Comparison of ENCODE assay signal across 1 cellular context in the genomic region with DNA sequence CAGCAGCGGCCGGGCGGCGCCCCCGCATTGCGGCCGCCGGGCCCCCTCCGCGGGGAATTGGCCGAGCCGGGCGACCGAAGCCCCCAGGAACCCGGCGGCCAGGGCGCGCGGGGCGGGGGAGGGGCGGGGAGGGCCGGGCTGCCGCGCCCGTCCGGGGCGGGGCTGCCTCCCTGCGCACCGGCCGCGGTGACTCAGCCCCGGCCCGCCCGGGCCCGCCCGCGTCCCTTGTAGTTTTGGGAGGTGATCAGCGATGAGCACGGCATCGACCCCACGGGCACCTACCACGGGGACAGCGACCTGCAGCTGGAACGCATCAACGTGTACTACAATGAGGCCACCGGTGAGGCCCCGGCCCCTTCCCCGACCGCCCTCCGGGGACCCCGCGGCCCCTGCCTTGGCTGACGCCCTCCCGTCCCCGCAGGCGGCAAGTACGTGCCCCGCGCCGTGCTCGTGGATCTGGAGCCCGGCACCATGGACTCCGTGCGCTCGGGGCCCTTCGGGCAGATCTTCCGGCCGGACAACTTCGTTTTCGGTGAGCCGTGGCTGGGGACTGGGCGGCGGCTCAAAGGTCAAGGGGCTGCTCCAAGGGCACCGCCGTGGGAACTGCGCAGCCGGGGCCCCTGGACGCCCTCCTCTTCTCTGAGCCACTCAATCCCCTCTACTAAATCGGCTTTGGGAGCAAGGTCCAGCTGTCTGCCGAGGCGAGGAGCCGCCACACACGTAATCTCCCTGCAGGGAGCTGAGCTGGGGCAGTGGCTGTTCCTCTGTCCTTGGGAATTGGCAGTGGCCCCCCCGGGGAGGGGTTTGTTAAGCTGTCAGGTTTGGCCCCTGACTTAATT.
TF ChIP-seq lines count a peak whose summit lies in the region.

No MANE protein-coding gene starts in this region.

TF ChIP-seq in HepG2, 621 proteins besides CTCF, POLR2A, EP300 and RAD21 (continued from another document and continues in another):
- no peak for TF ChIP-seq RERE (CRISPR knock-in tag; IDR thresholded peaks at IDR 0.05; ENCODE audit: low read depth)
- TF ChIP-seq CENPT (CRISPR knock-in tag; IDR thresholded peaks at IDR 0.05; ENCODE audit: low read depth): no peak
- no peak for TF ChIP-seq ZNF646 (CRISPR knock-in tag; IDR thresholded peaks at IDR 0.05)
- no peak for TF ChIP-seq ZNF740 (CRISPR knock-in tag; IDR thresholded peaks at IDR 0.05)
- 0 out of 2 replicates have a peak, but pooled peaks have one; percentile 22 for TF ChIP-seq FOXJ3 (CRISPR knock-in tag; IDR thresholded peaks at IDR 0.05; ENCODE audit: borderline replicate concordance)
- TF ChIP-seq ZNF720 (CRISPR knock-in tag; IDR thresholded peaks at IDR 0.05): no peak
- no peak for TF ChIP-seq ZNF629 (CRISPR knock-in tag; conservative IDR thresholded peaks at IDR 0.05)
- no peak for TF ChIP-seq PLSCR1 (CRISPR knock-in tag; IDR thresholded peaks at IDR 0.05; ENCODE audit: borderline replicate concordance)
- no peak for TF ChIP-seq SSRP1 (CRISPR knock-in tag; IDR thresholded peaks at IDR 0.05)
- no peak for TF ChIP-seq CCDC6 (CRISPR knock-in tag; IDR thresholded peaks at IDR 0.05)
- TF ChIP-seq PAX8 (CRISPR knock-in tag; IDR thresholded peaks at IDR 0.05; ENCODE audit: borderline replicate concordance): 0 out of 2 replicates have a peak, but pooled peaks have one; percentile 6
- no peak for TF ChIP-seq ZNF7 (CRISPR knock-in tag; IDR thresholded peaks at IDR 0.05)
- TF ChIP-seq, protein P1, sequence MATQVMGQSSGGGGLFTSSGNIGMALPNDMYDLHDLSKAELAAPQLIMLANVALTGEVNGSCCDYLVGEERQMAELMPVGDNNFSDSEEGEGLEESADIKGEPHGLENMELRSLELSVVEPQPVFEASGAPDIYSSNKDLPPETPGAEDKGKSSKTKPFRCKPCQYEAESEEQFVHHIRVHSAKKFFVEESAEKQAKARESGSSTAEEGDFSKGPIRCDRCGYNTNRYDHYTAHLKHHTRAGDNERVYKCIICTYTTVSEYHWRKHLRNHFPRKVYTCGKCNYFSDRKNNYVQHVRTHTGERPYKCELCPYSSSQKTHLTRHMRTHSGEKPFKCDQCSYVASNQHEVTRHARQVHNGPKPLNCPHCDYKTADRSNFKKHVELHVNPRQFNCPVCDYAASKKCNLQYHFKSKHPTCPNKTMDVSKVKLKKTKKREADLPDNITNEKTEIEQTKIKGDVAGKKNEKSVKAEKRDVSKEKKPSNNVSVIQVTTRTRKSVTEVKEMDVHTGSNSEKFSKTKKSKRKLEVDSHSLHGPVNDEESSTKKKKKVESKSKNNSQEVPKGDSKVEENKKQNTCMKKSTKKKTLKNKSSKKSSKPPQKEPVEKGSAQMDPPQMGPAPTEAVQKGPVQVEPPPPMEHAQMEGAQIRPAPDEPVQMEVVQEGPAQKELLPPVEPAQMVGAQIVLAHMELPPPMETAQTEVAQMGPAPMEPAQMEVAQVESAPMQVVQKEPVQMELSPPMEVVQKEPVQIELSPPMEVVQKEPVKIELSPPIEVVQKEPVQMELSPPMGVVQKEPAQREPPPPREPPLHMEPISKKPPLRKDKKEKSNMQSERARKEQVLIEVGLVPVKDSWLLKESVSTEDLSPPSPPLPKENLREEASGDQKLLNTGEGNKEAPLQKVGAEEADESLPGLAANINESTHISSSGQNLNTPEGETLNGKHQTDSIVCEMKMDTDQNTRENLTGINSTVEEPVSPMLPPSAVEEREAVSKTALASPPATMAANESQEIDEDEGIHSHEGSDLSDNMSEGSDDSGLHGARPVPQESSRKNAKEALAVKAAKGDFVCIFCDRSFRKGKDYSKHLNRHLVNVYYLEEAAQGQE (IDR thresholded peaks at IDR 0.05; ENCODE audit: borderline replicate concordance in 1 of 2, low read depth in 1 of 2, low read length in 2 of 2): no peak
- TF ChIP-seq HMG20B (CRISPR knock-in tag; conservative IDR thresholded peaks at IDR 0.05): no peak
- no peak for TF ChIP-seq CBFB (CRISPR knock-in tag; IDR thresholded peaks at IDR 0.05)
- TF ChIP-seq, protein P2, sequence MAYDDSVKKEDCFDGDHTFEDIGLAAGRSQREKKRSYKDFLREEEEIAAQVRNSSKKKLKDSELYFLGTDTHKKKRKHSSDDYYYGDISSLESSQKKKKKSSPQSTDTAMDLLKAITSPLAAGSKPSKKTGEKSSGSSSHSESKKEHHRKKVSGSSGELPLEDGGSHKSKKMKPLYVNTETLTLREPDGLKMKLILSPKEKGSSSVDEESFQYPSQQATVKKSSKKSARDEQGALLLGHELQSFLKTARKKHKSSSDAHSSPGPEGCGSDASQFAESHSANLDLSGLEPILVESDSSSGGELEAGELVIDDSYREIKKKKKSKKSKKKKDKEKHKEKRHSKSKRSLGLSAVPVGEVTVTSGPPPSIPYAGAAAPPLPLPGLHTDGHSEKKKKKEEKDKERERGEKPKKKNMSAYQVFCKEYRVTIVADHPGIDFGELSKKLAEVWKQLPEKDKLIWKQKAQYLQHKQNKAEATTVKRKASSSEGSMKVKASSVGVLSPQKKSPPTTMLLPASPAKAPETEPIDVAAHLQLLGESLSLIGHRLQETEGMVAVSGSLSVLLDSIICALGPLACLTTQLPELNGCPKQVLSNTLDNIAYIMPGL (CRISPR knock-in tag; IDR thresholded peaks at IDR 0.05; ENCODE audit: borderline replicate concordance in 1 of 2, low read depth in 1 of 2): peak; percentile 10 to 24; a peak in 2 of 4 replicates
- TF ChIP-seq ZNF468 (CRISPR knock-in tag; IDR thresholded peaks at IDR 0.05): no peak
- TF ChIP-seq NR2C2 (CRISPR knock-in tag; IDR thresholded peaks at IDR 0.05; ENCODE audit: borderline replicate concordance): peak; percentile 54; the same call in 1 of the 2 replicates
- TF ChIP-seq NR2F6 (IDR thresholded peaks at IDR 0.05): peak; percentile 72
- TF ChIP-seq NR2F6 (CRISPR knock-in tag; IDR thresholded peaks at IDR 0.05): peak; percentile 66
- TF ChIP-seq ZSCAN30 (CRISPR knock-in tag; IDR thresholded peaks at IDR 0.05): no peak
- TF ChIP-seq GZF1 (CRISPR knock-in tag; IDR thresholded peaks at IDR 0.05): 0 out of 2 replicates have a peak, but pooled peaks have one; percentile 26
- TF ChIP-seq RORA (CRISPR knock-in tag; IDR thresholded peaks at IDR 0.05): no peak
- TF ChIP-seq ZNF451 (CRISPR knock-in tag; IDR thresholded peaks at IDR 0.05): no peak
- peak; percentile 62; the same call in 1 of the 2 replicates for TF ChIP-seq ZBTB20 (CRISPR knock-in tag; IDR thresholded peaks at IDR 0.05; ENCODE audit: borderline replicate concordance, low read depth)
- no peak for TF ChIP-seq ZNF33A (CRISPR knock-in tag; IDR thresholded peaks at IDR 0.05; ENCODE audit: borderline replicate concordance)
- TF ChIP-seq STAT5B (CRISPR knock-in tag; IDR thresholded peaks at IDR 0.05): no peak
- TF ChIP-seq ASH2L (IDR thresholded peaks at IDR 0.05; ENCODE audit: insufficient read length, low read depth, low read length): peak; percentile 59
- TF ChIP-seq, protein P3, sequence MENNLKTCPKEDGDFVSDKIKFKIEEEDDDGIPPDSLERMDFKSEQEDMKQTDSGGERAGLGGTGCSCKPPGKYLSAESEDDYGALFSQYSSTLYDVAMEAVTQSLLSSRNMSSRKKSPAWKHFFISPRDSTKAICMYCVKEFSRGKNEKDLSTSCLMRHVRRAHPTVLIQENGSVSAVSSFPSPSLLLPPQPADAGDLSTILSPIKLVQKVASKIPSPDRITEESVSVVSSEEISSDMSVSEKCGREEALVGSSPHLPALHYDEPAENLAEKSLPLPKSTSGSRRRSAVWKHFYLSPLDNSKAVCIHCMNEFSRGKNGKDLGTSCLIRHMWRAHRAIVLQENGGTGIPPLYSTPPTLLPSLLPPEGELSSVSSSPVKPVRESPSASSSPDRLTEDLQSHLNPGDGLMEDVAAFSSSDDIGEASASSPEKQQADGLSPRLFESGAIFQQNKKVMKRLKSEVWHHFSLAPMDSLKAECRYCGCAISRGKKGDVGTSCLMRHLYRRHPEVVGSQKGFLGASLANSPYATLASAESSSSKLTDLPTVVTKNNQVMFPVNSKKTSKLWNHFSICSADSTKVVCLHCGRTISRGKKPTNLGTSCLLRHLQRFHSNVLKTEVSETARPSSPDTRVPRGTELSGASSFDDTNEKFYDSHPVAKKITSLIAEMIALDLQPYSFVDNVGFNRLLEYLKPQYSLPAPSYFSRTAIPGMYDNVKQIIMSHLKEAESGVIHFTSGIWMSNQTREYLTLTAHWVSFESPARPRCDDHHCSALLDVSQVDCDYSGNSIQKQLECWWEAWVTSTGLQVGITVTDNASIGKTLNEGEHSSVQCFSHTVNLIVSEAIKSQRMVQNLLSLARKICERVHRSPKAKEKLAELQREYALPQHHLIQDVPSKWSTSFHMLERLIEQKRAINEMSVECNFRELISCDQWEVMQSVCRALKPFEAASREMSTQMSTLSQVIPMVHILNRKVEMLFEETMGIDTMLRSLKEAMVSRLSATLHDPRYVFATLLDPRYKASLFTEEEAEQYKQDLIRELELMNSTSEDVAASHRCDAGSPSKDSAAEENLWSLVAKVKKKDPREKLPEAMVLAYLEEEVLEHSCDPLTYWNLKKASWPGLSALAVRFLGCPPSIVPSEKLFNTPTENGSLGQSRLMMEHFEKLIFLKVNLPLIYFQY (CRISPR knock-in tag; IDR thresholded peaks at IDR 0.05; ENCODE audit: borderline replicate concordance): no peak
